Comparison of ENCODE assay signal across 9 cellular contexts in the genomic region with DNA sequence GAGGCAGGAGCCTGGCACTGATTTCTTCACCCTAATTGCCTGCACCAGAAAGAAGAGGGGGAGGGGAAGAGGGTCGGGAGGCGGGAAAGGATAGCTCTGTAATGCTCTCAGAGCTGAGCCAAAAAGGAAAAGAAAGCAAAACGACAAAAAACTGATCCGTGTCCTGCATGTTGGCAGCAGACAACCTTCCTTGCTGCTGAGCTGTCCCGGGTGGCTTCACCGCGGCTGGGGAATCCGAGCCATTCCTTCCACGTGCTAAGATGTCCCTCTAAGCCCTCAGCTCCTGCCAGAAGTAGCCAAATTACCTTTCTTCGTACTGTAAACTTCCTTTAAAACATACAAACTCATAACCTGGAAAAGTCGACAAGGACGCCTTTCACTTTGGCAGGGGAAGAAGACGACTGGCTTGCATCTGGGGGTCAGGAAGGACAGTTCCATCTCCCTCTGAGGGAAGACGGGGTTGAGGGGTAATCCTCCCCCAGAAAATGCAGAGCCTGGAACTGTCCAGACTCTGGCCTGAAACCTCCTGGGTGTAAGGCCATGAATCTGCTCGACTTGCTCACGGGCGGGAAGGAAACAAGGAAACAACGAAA. TPM values are rescaled to one million over a fixed set of nuclear protein-coding genes. Genes with fewer than 3 reads are reported as not detected.
DNase-seq lines count a peak whose midpoint lies in the region; ATAC-seq and TF ChIP-seq lines count a peak whose summit lies in the region.
"Had no signal": no experiment of that assay in that cellular context is flagged by ENCODE, and none has a peak within 500 bp of the region (broad histone marks: within the 10 kb centered on the region; RNA-seq: fewer than 3 reads in every experiment).

No MANE protein-coding gene starts in this region.

- H3K4me1 Mint-ChIP-seq in T-helper 17 cell: peaks cover 28% of the 10 kb centered on the region

- no peak for ATAC-seq in T-helper 17 cell
- peak; percentile 35 for ATAC-seq in sciatic nerve
- no peak for ATAC-seq in body of pancreas

- peaks cover 75% of the 10 kb centered on the region for H3K27me3 Mint-ChIP-seq in T-helper 17 cell

- H3K9me3 ChIP-seq in T-helper 17 cell (ENCODE audit: control insufficient read depth, low read length, poor library complexity, severe bottlenecking) (peaks cover 3% of the 10 kb centered on the region), body of pancreas (no peaks in the 10 kb centered on the region), right atrium auricular region (peaks cover 0 to 3% of the 10 kb centered on the region in 2 donors)

- H3K4me3 Mint-ChIP-seq in T-helper 17 cell: peak overlapping the region; percentile 75

- H3K27me3 ChIP-seq in body of pancreas (peaks cover 0 to 62% of the 10 kb centered on the region in 2 donors), right atrium auricular region (peaks cover 78 to 82% of the 10 kb centered on the region in 2 donors)

- no peak overlapping the region for H3K27ac ChIP-seq in body of pancreas
- H3K27ac ChIP-seq in right atrium auricular region: no peak overlapping the region

- H3K4me3 ChIP-seq in fibroblast of the aortic adventitia (ENCODE audit: low read depth, low read length) (no peak overlapping the region), body of pancreas (no peak overlapping the region), right atrium auricular region (no peak overlapping the region)

- no peak for TF ChIP-seq POLR2A in body of pancreas (IDR thresholded peaks at IDR 0.05)

- 8 to 19% methylated on average over 18 of the region's 18 CpGs for WGBS in body of pancreas, 2 donors

- H3K4me1 ChIP-seq in body of pancreas: peaks cover 42% of the 10 kb centered on the region
- peaks cover 0 to 55% of the 10 kb centered on the region in 2 donors for H3K4me1 ChIP-seq in right atrium auricular region

- H3K36me3 ChIP-seq in body of pancreas (replicated peaks in 1 of 2; ENCODE audit: insufficient read depth in 1 of 2, low read depth in 2 of 2) (no peaks in the 10 kb centered on the region), right atrium auricular region (no peaks in the 10 kb centered on the region)

- no peak for TF ChIP-seq CTCF in fibroblast of the aortic adventitia (IDR thresholded peaks at IDR 0.05; ENCODE audit: insufficient read depth, low read length)
- TF ChIP-seq CTCF in body of pancreas (IDR thresholded peaks at IDR 0.05): no peak
- no peak for TF ChIP-seq CTCF in right atrium auricular region (IDR thresholded peaks at IDR 0.05)

- DNase-seq in GM03348 (ENCODE audit: low spot score): peak; percentile 35
- DNase-seq in T-helper 17 cell: no peak
- DNase-seq in fibroblast of the aortic adventitia (ENCODE audit: low read depth): peak; percentile 36
- DNase-seq in sciatic nerve (ENCODE audit: low spot score): no peak
- DNase-seq in NCI-H345 treated with DMSO at 0.1 percent for 48 hours (lab: John Stamatoyannopoulos, UW; ENCODE audit: unreplicated experiment): no peak
- DNase-seq in NCI-H2081 treated with DMSO at 0.1 percent for 48 hours (lab: John Stamatoyannopoulos, UW): no peak
- no peak for DNase-seq in body of pancreas
- DNase-seq in right atrium auricular region (ENCODE audit: low spot score): no peak
- DNase-seq: NCI-H524 had no signal

- no peak overlapping the region for H3K27ac Mint-ChIP-seq in T-helper 17 cell

- intact Hi-C loops in sciatic nerve (cut with DNase I) (no loop called here), body of pancreas (cut with DNase I) (no loop called here)

- H3K36me3 Mint-ChIP-seq in T-helper 17 cell (ENCODE audit: low read depth): peaks cover 6% of the 10 kb centered on the region

RNA-seq across cellular contexts. Expression of a gene that starts 7.6 kb away (rescaled TPM):
- total RNA-seq in T-helper 17 cell (not detected), fibroblast of the aortic adventitia (ENCODE audit: low replicate concordance) (0.27 and 0.57 TPM in 2 replicates), sciatic nerve (not detected), body of pancreas (not detected), right atrium auricular region (not detected)

Comparison
In these comparisons a context has a peak if more than half of its experiments do, and no peak if none do; other contexts are left out.
1. DNase-seq: peak in GM03348 (single experiment) and fibroblast of the aortic adventitia (single experiment); none in T-helper 17 cell (0 of 3), sciatic nerve (single experiment), NCI-H345 treated with DMSO at 0.1 percent for 48 hours (single experiment), NCI-H2081 treated with DMSO at 0.1 percent for 48 hours (single experiment), body of pancreas (0 of 4) and right atrium auricular region (single experiment).